In genomic region chr2:169827272-169828140, GRCh38 we compare ENCODE assay signal across 1 cellular context.
A peak's percentile ranks its signal among the peaks of the same experiment; 100 is the strongest.
TF ChIP-seq lines count a peak whose summit lies in the region.

UBR3 (plus strand) TSS chr2:169827454; CDS start chr2:169827508, 54 bp downstream.

TF ChIP-seq in HepG2, 621 proteins besides CTCF, POLR2A, EP300 and RAD21 (continued from another document and continues in another):
- TF ChIP-seq GMEB2 (CRISPR knock-in tag; IDR thresholded peaks at IDR 0.05; ENCODE audit: low read depth) (no peak), TAF1 (CRISPR knock-in tag; IDR thresholded peaks at IDR 0.05) (peak; percentile 83; the same call in 1 of the 2 replicates), MEIS2 (CRISPR knock-in tag; IDR thresholded peaks at IDR 0.05) (0 out of 2 replicates have a peak, but pooled peaks have one; percentile 74), SRSF4 (IDR thresholded peaks at IDR 0.05; ENCODE audit: low read depth, low read length, poor library complexity, severe bottlenecking) (no peak), ZNF280D (CRISPR knock-in tag; IDR thresholded peaks at IDR 0.05) (no peak), BCL6 (CRISPR knock-in tag; IDR thresholded peaks at IDR 0.05) (no peak), ZNF879 (CRISPR knock-in tag; IDR thresholded peaks at IDR 0.05) (peak; percentile 89), TRIM22 (IDR thresholded peaks at IDR 0.05) (no peak), ZNF333 (CRISPR knock-in tag; IDR thresholded peaks at IDR 0.05; ENCODE audit: borderline replicate concordance) (no peak), PAX8 (CRISPR knock-in tag; IDR thresholded peaks at IDR 0.05; ENCODE audit: borderline replicate concordance) (0 out of 2 replicates have a peak, but pooled peaks have one; percentile 60), ZBTB34 (CRISPR knock-in tag; IDR thresholded peaks at IDR 0.05) (no peak), ZBTB40 (IDR thresholded peaks at IDR 0.05) (no peak), ZBTB40 (CRISPR knock-in tag; IDR thresholded peaks at IDR 0.05) (no peak), KDM2A (CRISPR knock-in tag; IDR thresholded peaks at IDR 0.05; ENCODE audit: borderline replicate concordance, low read depth) (peak; percentile 67; the same call in 1 of the 2 replicates), MXD1 (CRISPR knock-in tag; IDR thresholded peaks at IDR 0.05) (peak; percentile 70; the same call in 1 of the 2 replicates), RBM22 (optimal IDR thresholded peaks at IDR 0.05; ENCODE audit: low read length) (no peak), ZNF720 (CRISPR knock-in tag; IDR thresholded peaks at IDR 0.05) (no peak), ZNF510 (CRISPR knock-in tag; IDR thresholded peaks at IDR 0.05; ENCODE audit: low read depth) (no peak), ZNF577 (CRISPR knock-in tag; IDR thresholded peaks at IDR 0.05; ENCODE audit: borderline replicate concordance, low read depth) (no peak), ZFP36 (IDR thresholded peaks at IDR 0.05; ENCODE audit: borderline replicate concordance, low read depth, low read length, partially characterized antibody) (no peak), XBP1 (CRISPR knock-in tag; IDR thresholded peaks at IDR 0.05) (no peak), ZNF280B (CRISPR knock-in tag; IDR thresholded peaks at IDR 0.05; ENCODE audit: borderline replicate concordance) (no peak), GATA4 (IDR thresholded peaks at IDR 0.05; ENCODE audit: borderline replicate concordance, low read depth) (no peak; the same call in 1 of the 2 replicates), PTBP1 (IDR thresholded peaks at IDR 0.05; ENCODE audit: low read depth, low read length, poor library complexity, severe bottlenecking) (no peak), SIX4 (CRISPR knock-in tag; IDR thresholded peaks at IDR 0.05) (peak; percentile 24; the same call in 1 of the 2 replicates), HBP1 (CRISPR knock-in tag; IDR thresholded peaks at IDR 0.05; ENCODE audit: low read depth) (no peak), ZNF329 (CRISPR knock-in tag; IDR thresholded peaks at IDR 0.05; ENCODE audit: low read depth) (no peak), ZSCAN5A (CRISPR knock-in tag; IDR thresholded peaks at IDR 0.05; ENCODE audit: borderline replicate concordance) (0 out of 2 replicates have a peak, but pooled peaks have one; percentile 58), ATF2 (CRISPR knock-in tag; IDR thresholded peaks at IDR 0.05) (no peak; the same call in 1 of the 2 replicates), GLI4 (CRISPR knock-in tag; IDR thresholded peaks at IDR 0.05; ENCODE audit: borderline replicate concordance) (no peak)
